17 cellular contexts compared by ENCODE assay signal in genomic region chr13:50225188-50226155, GRCh38.
"Had no signal": no experiment of that assay in that cellular context is flagged by ENCODE, and none has a peak within 500 bp of the region (broad histone marks: within the 10 kb centered on the region; RNA-seq: fewer than 3 reads in every experiment).

No MANE protein-coding gene starts in this region.

- H3K27ac ChIP-seq: cardiac muscle cell, dorsolateral prefrontal cortex, gastroesophageal sphincter, lower lobe of right lung, right atrium auricular region, testis, upper lobe of left lung had no signal

- H3K27me3 ChIP-seq: cardiac muscle cell, dorsolateral prefrontal cortex, gastroesophageal sphincter, right atrium auricular region, testis, upper lobe of left lung had no signal

- H3K9me3 ChIP-seq: gastroesophageal sphincter, lower lobe of right lung, right atrium auricular region, testis, upper lobe of left lung had no signal

- H3K4me3 Mint-ChIP-seq: activated naive CD4-positive, alpha-beta T cell treated with anti-CD3 and anti-CD28 coated beads for 36 hours; endodermal cell; mesothelial cell of epicardium; stimulated activated naive CD8-positive, alpha-beta T cell treated with anti-CD3 and anti-CD28 coated beads, Interleukin-15, amount 100 ng/mL, for 72 hours; T-helper 2 cell treated with Interferon-gamma antibody and Interleukin-4, amounts not matched to agents 5 μg/mL and 100 μg/mL, for 36 hours had no signal

- FAIRE-seq: islet of Langerhans, small intestine had no signal

- H3K36me3 ChIP-seq: cardiac muscle cell, gastroesophageal sphincter, lower lobe of right lung, right atrium auricular region, upper lobe of left lung had no signal

- H3K4me1 ChIP-seq: right atrium auricular region, testis had no signal

- H3K36me3 Mint-ChIP-seq: mesothelial cell of epicardium had no signal

- H3K4me3 ChIP-seq: cardiac muscle cell, dorsolateral prefrontal cortex, gastroesophageal sphincter, lower lobe of right lung, right atrium auricular region, testis, upper lobe of left lung had no signal

- H3K4me1 Mint-ChIP-seq: endodermal cell had no signal

- H3K9me3 Mint-ChIP-seq: activated naive CD4-positive, alpha-beta T cell treated with anti-CD3 and anti-CD28 coated beads for 36 hours; endodermal cell; mesothelial cell of epicardium; stimulated activated naive CD8-positive, alpha-beta T cell treated with anti-CD3 and anti-CD28 coated beads, Interleukin-15, amount 100 ng/mL, for 72 hours; T-helper 2 cell treated with Interferon-gamma antibody and Interleukin-4, amounts not matched to agents 5 μg/mL and 100 μg/mL, for 36 hours had no signal

- H3K27ac Mint-ChIP-seq: activated naive CD4-positive, alpha-beta T cell treated with anti-CD3 and anti-CD28 coated beads for 36 hours; activated T-helper 2 cell treated with anti-CD3 and anti-CD28 coated beads, Interferon-gamma antibody, Interleukin-2, Interleukin-4, amounts not matched to agents 10 μg/mL and 5 μg/mL and 100 μg/mL, durations not matched to agents 14 hours and 24 hours and 36 hours; endodermal cell; mesothelial cell of epicardium; stimulated activated naive CD8-positive, alpha-beta T cell treated with anti-CD3 and anti-CD28 coated beads, Interleukin-15, amount 100 ng/mL, for 72 hours; T-helper 2 cell treated with Interferon-gamma antibody and Interleukin-4, amounts not matched to agents 5 μg/mL and 100 μg/mL, for 36 hours had no signal

- DNase-seq: dorsolateral prefrontal cortex, endodermal cell, left colon, lower lobe of right lung, posterior cingulate gyrus, small intestine, testis, upper lobe of left lung had no signal

- ATAC-seq: gastroesophageal sphincter, left colon, lower lobe of right lung had no signal
